ENCODE assay signal across 8 cellular contexts in the genomic region with DNA sequence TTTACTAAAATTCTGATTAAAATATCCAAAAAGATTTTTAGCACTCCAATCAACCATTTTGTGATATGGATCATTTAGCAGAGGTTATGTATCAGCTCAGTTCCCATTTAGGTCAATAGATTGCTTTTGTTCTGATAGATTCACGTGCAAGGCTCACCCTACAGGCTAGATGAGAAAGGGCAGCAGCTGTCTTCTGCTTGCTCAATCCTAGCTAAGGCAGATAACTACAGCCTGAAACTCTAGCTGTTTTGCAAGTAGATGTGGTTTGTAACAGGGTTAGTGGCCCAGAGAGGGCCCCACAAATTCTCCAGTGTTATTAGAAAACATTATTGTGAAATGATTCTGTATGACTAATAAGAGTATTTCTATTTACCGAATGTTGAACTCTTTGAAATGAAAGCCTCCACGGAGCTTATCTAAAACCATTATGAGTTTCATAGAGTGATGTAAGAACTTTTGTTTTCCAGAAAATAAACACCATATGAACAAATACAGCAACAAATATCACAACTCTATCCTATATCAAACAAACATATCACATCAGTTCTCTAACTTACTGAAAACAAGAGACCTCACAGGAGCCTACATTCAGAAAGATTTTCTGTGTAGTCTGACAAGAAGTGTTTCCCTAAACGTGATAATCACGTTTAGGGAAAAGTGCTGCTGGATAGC.
DNase-seq lines count a peak whose midpoint lies in the region; TF ChIP-seq lines count a peak whose summit lies in the region.

No MANE protein-coding gene starts in this region.

- H3K36me3 ChIP-seq in H7 (replicated peaks; ENCODE audit: control insufficient read depth, insufficient read depth, low read length): no peaks in the 10 kb centered on the region

- H3K27me3 ChIP-seq in H7 (ENCODE audit: control insufficient read depth, insufficient read depth, low read length): no peaks in the 10 kb centered on the region

- TF ChIP-seq CTCF in LNCAP (IDR thresholded peaks at IDR 0.05): peak; percentile 42; the same call in 1 of the 2 replicates

- peak; percentile 13 for DNase-seq in stimulated activated CD4-positive, alpha-beta T cell treated with anti-CD3 and anti-CD28 coated beads, Interleukin-1b, Interleukin-23, amount 100 ng/mL, for 48 hours
- no peak for DNase-seq in stimulated activated CD4-positive, alpha-beta T cell treated with anti-CD3 and anti-CD28 coated beads, Interleukin-2, amount 100 ng/mL, for 24 hours
- DNase-seq in H7: peak; percentile 1
- DNase-seq in T-helper 9 cell: peak; percentile 2
- peak; percentile 14 for DNase-seq in glomerular endothelial cell (ENCODE audit: extremely low read depth, low read depth, low spot score)
- DNase-seq in smooth muscle cell of the brain vasculature (ENCODE audit: low read depth, low spot score): peak; percentile 7
- no peak for DNase-seq in AG08396 (ENCODE audit: low spot score)

- no peak overlapping the region for H3K4me3 ChIP-seq in H7 (ENCODE audit: insufficient read depth, low read depth, low read length)

Comparison
In these comparisons a context has a peak if more than half of its experiments do, and no peak if none do; other contexts are left out.
1. DNase-seq: peak in stimulated activated CD4-positive, alpha-beta T cell treated with anti-CD3 and anti-CD28 coated beads, Interleukin-1b, Interleukin-23, amount 100 ng/mL, for 48 hours (single experiment), H7 (single experiment), T-helper 9 cell (single experiment), glomerular endothelial cell (single experiment) and smooth muscle cell of the brain vasculature (single experiment); none in stimulated activated CD4-positive, alpha-beta T cell treated with anti-CD3 and anti-CD28 coated beads, Interleukin-2, amount 100 ng/mL, for 24 hours (0 of 2) and AG08396 (single experiment).